9 cellular contexts compared by ENCODE assay signal in the genomic region with DNA sequence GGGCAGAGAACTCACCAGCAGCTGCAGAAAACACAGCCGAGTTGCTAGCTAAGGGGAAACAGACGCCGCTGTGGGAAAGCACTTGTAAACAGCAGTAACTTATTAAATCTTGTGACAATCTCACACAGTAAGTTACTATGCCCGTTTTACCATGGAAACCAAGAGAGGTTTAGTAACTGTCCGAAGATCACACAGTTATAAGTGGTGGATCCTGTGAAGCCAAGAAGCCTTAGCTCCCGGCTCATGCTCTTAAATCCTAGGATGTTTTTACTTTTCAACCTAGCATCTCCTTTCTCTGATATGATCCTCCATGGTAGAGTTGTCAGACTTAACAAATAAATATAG. TPM values are rescaled to one million over a fixed set of nuclear protein-coding genes. Genes with fewer than 3 reads are reported as not detected.
DNase-seq lines count a peak whose midpoint lies in the region; ATAC-seq, FAIRE-seq and TF ChIP-seq lines count a peak whose summit lies in the region.
"Had no signal": no experiment of that assay in that cellular context is flagged by ENCODE, and none has a peak within 500 bp of the region (broad histone marks: within the 10 kb centered on the region; RNA-seq: fewer than 3 reads in every experiment).

No MANE protein-coding gene starts in this region.

- H3K4me3 Mint-ChIP-seq in activated CD4-positive, alpha-beta T cell treated with anti-CD3 and anti-CD28 coated beads, Interleukin-2, amount 10 ng/mL, durations not matched to agents 24 days and 14 days, result peak overlapping the region; percentile 77

- RAD21 ChIA-PET in GM12878 (lab: Charles Lee; ENCODE audit: unreplicated experiment), result interaction anchor here (0.9 to 2.3 kb wide), 3 partner anchors 529 to 834 kb away, joined by 3 to 10 read pairs (median 4); no protein-coding TSS in a partner anchor

- H3K9me3 ChIP-seq in GM12878 (replicated peaks; ENCODE audit: control insufficient read depth, insufficient read depth, low read length) (no peaks in the 10 kb centered on the region), stomach (no peaks in the 10 kb centered on the region)
- H3K9me3 ChIP-seq: upper lobe of left lung had no signal

- no peak for TF ChIP-seq CTCF in GM12878 (IDR thresholded peaks at IDR 0.05 in 2 of 3, conservative IDR thresholded peaks at IDR 0.05 in 1 of 3; ENCODE audit: control insufficient read depth in 2 of 3, extremely low read depth in 1 of 3, insufficient read depth in 1 of 3, low read depth in 3 of 3, low read length in 3 of 3)
- no peak for TF ChIP-seq CTCF in stomach (IDR thresholded peaks at IDR 0.05)

- no peak overlapping the region for H3K9ac ChIP-seq in GM12878 (ENCODE audit: control insufficient read depth, insufficient read depth, low read length)

- in situ Hi-C loops in GM12878 (cut with MboI), result loop anchor here (5.0 kb wide), 1 partner anchor 831 kb away; no protein-coding TSS in a partner anchor

- H3K9me3 Mint-ChIP-seq in activated CD4-positive, alpha-beta T cell treated with anti-CD3 and anti-CD28 coated beads, Interleukin-2, amount 10 ng/mL, durations not matched to agents 24 days and 14 days, result no peaks in the 10 kb centered on the region

- TF ChIP-seq POLR2A in GM12878 (IDR thresholded peaks at IDR 0.05; ENCODE audit: low read depth, low read length), result no peak
- no peak for TF ChIP-seq POLR2A in stomach (IDR thresholded peaks at IDR 0.05)

- CTCF ChIA-PET in GM12878 (lab: Yijun Ruan, JAX), result interaction anchor here (0.7 to 2.3 kb wide), 9 partner anchors 10 to 836 kb away, joined by 3 to 19 read pairs (median 3); no protein-coding TSS in a partner anchor

- peaks cover 9% of the 10 kb centered on the region for H3K4me1 Mint-ChIP-seq in activated CD4-positive, alpha-beta T cell treated with anti-CD3 and anti-CD28 coated beads, Interleukin-2, amount 10 ng/mL, durations not matched to agents 24 days and 14 days

- H4K20me1 ChIP-seq in GM12878 (ENCODE audit: control insufficient read depth, insufficient read depth), result no peaks in the 10 kb centered on the region

- TF ChIP-seq RAD21 in GM12878 (IDR thresholded peaks at IDR 0.05; ENCODE audit: insufficient read depth, low read depth, low read length), result no peak

- no peak overlapping the region for H3K4me2 ChIP-seq in GM12878 (ENCODE audit: control insufficient read depth, insufficient read depth)

- H3K27me3 ChIP-seq in GM12878 (replicated peaks in 1 of 2; ENCODE audit: control insufficient read depth in 2 of 2, insufficient read depth in 2 of 2, low read length in 1 of 2) (peaks cover 6 to 20% of the 10 kb centered on the region in 2 experiments), stomach (peaks cover 0 to 44% (median 0%) of the 10 kb centered on the region in 3 donors)

- WGBS in GM12878 (ENCODE audit: insufficient coverage, insufficient replicate concordance, low lambda C conversion rate, missing lambda C conversion rate), result 17% methylated on average over 6 of the region's 6 CpGs
- WGBS in stomach, 5 donors, result 9 to 16% (median 13%) methylated on average over 6 of the region's 6 CpGs

- peak; percentile 38; the same call in 2 of the 3 replicates for ATAC-seq in GM12878
- ATAC-seq in left colon, result peak; percentile 16

- SMC1A ChIA-PET in GM12878 (lab: Charles Lee; ENCODE audit: uncharacterized antibody, unreplicated experiment), result interaction anchor here (1.7 kb wide), 1 partner anchor 834 kb away, joined by 7 read pairs; no protein-coding TSS in a partner anchor

- intact Hi-C loops in activated CD4-positive, alpha-beta T cell treated with anti-CD3 and anti-CD28 coated beads, Interleukin-2, amount 10 ng/mL, durations not matched to agents 24 days and 14 days (cut with micrococcal nuclease), result loop anchor here (2.0 kb wide), 1 partner anchor 834 kb away; no protein-coding TSS in a partner anchor
- intact Hi-C loops in GM12878 (cut with micrococcal nuclease; ENCODE audit: unreplicated experiment) (loop anchor here (1.0 kb wide), 1 partner anchor 835 kb away; no protein-coding TSS in a partner anchor), left colon (cut with DNase I, micrococcal nuclease) (no loop called here), stomach (cut with DNase I; ENCODE audit: low total_unique reads) (loop anchor here (10.0 kb wide), 1 partner anchor 122 kb away; no protein-coding TSS in a partner anchor)

- no peak for DNase-seq in activated CD4-positive, alpha-beta T cell treated with anti-CD3 and anti-CD28 coated beads, Interleukin-2, amount 10 ng/mL, durations not matched to agents 24 days and 14 days
- DNase-seq in activated CD4-positive, alpha-beta T cell treated with anti-CD3 and anti-CD28 coated beads for 4 hours, result no peak
- DNase-seq in GM12878 (ENCODE audit: low read depth, low spot score) (no peak), left colon (no peak), stomach (no peak), superior temporal gyrus (ENCODE audit: extremely low spot score) (no peak), AG20443 (ENCODE audit: low spot score) (no peak), COLO668 (lab: John Stamatoyannopoulos, UW; ENCODE audit: unreplicated experiment) (no peak)

- H3K27me3 Mint-ChIP-seq in activated CD4-positive, alpha-beta T cell treated with anti-CD3 and anti-CD28 coated beads, Interleukin-2, amount 10 ng/mL, durations not matched to agents 24 days and 14 days, result peaks cover 68% of the 10 kb centered on the region

- TF ChIP-seq EP300 in GM12878 (IDR thresholded peaks at IDR 0.05; ENCODE audit: borderline replicate concordance in 1 of 2, control insufficient read depth in 1 of 2, low read depth in 2 of 2, low read length in 2 of 2) (no peak), stomach (IDR thresholded peaks at IDR 0.05) (no peak)

- POLR2A ChIA-PET in GM12878 (lab: Charles Lee), result no interaction called here

- H3K36me3 ChIP-seq in GM12878 (ENCODE audit: control insufficient read depth in 2 of 2, insufficient read depth in 2 of 2, low read length in 1 of 2) (no peaks in the 10 kb centered on the region), stomach (no peaks in the 10 kb centered on the region)
- H3K36me3 ChIP-seq: upper lobe of left lung had no signal

- H2AFZ ChIP-seq in GM12878 (ENCODE audit: control insufficient read depth, low read depth, low read length), result no peak overlapping the region

- no peaks in the 10 kb centered on the region for H3K36me3 Mint-ChIP-seq in activated CD4-positive, alpha-beta T cell treated with anti-CD3 and anti-CD28 coated beads, Interleukin-2, amount 10 ng/mL, durations not matched to agents 24 days and 14 days (ENCODE audit: low read depth)

- 0 out of 2 replicates have a peak, but pooled peaks cover 2% of the 10 kb centered on the region for H3K4me1 ChIP-seq in GM12878 (ENCODE audit: control insufficient read depth, insufficient read depth, low read length)
- H3K4me1 ChIP-seq in stomach, result peaks cover 24 to 60% (median 41%) of the 10 kb centered on the region in 4 donors

- H3K27ac Mint-ChIP-seq in activated CD4-positive, alpha-beta T cell treated with anti-CD3 and anti-CD28 coated beads, Interleukin-2, amount 10 ng/mL, durations not matched to agents 24 days and 14 days, result no peak overlapping the region

- FAIRE-seq in GM12878 (lab: Jason Lieb, UNC), result no peak

- H3K4me3 ChIP-seq in GM12878 (0 out of 2 replicates have a peak overlapping the region, but pooled peaks have one; percentile 8), stomach (peak overlapping the region; percentile 62 to 73 (median 68))

- H3K79me2 ChIP-seq in GM12878 (ENCODE audit: control insufficient read depth, insufficient read depth, low read length), result no peaks in the 10 kb centered on the region

- BruUV-seq in GM12878 (replicated peaks; lab: Mats Ljungman, UMichigan), result no TSS peak

- H3K27ac ChIP-seq in GM12878 (ENCODE audit: control insufficient read depth, insufficient read depth), result no peak overlapping the region
- peak overlapping the region in 4 of 5 donors; percentile 76 to 90 (median 85) for H3K27ac ChIP-seq in stomach

TF ChIP-seq in GM12878, 131 proteins besides CTCF, POLR2A, EP300 and RAD21:
- TF ChIP-seq EZH2 (IDR thresholded peaks at IDR 0.05; ENCODE audit: borderline replicate concordance, control insufficient read depth, low read depth, low read length) (0 out of 2 replicates have a peak, but pooled peaks have one; percentile 69), NFXL1 (IDR thresholded peaks at IDR 0.05; ENCODE audit: borderline replicate concordance) (0 out of 2 replicates have a peak, but pooled peaks have one; percentile 25), SP1 (IDR thresholded peaks at IDR 0.05; ENCODE audit: low read depth, low read length) (no peak), SPI1 (IDR thresholded peaks at IDR 0.05; ENCODE audit: borderline replicate concordance, insufficient read depth, low read depth, low read length) (no peak)
TF ChIP-seq in GM12878: peak in this region for 2.

RNA-seq across cellular contexts. Expression of gene SULF2, which starts 1.5 kb away (rescaled TPM):
- 1.2 and 1.3 TPM in 2 replicates for total RNA-seq in activated CD4-positive, alpha-beta T cell treated with anti-CD3 and anti-CD28 coated beads, Interleukin-2, amount 10 ng/mL, durations not matched to agents 24 days and 14 days
- total RNA-seq in GM12878 (2013; cell fraction: nucleolus; rRNA removed), result 33.0 and 35.5 TPM in 2 replicates
- total RNA-seq in GM12878 (2014; rRNA removed), result 0.38 and 2.0 TPM in 2 replicates
- 0.83 and 1.1 TPM in 2 replicates for total RNA-seq in GM12878 (2014; rRNA removed; fragmentation: Illumina TruSeq; extraction: Trizol)
- total RNA-seq in GM12878 (2021), result 2.9 and 4.1 TPM in 2 replicates
- polyA plus RNA-seq in GM12878 (2011; ENCODE audit: low read depth), result 3.0 TPM
- 0.97 and 1.3 TPM in 2 replicates for polyA plus RNA-seq in GM12878 (2011; rRNA removed)
- 1.4 and 1.9 TPM in 2 replicates for polyA plus RNA-seq in GM12878 (2011; cell fraction: cytosol; rRNA removed)
- polyA plus RNA-seq in GM12878 (2011; cell fraction: nucleus; rRNA removed), result 7.1 and 8.4 TPM in 2 replicates
- polyA plus RNA-seq in GM12878 (2012), result 2.4 and 3.0 TPM in 2 replicates
- 1.1 and 1.9 TPM in 2 replicates for polyA plus RNA-seq in GM12878 (2014; fragmentation: Illumina TruSeq; extraction: Trizol)
- polyA plus RNA-seq in GM12878 (2014; fragmentation: Nextera tagmentation; extraction: Ambion mirVana), result 1 to 10 TPM in 1 of 2 experiments, under 1 TPM in 1; 0.69 to 1.4 TPM
- polyA plus RNA-seq in GM12878 (2014; rRNA removed), result 1.3 and 1.7 TPM in 2 replicates
- 1 to 10 TPM; 2.4 to 2.5 TPM for polyA plus RNA-seq in GM12878 (2016; fragmentation: Nextera tagmentation; extraction: Ambion mirVana)
- 1.4 and 2.4 TPM in 2 replicates for polyA minus RNA-seq in GM12878 (2011; rRNA and poly(A)+ RNA removed)
- 1.8 TPM in 1 of 2 replicates, not detected in the other for polyA minus RNA-seq in GM12878 (2011; cell fraction: cytosol; rRNA and poly(A)+ RNA removed)
- polyA minus RNA-seq in GM12878 (2011; cell fraction: nucleus; rRNA and poly(A)+ RNA removed), result 1.7 and 2.8 TPM in 2 replicates
- 100 to 1,000 TPM; 124 to 177 TPM for total RNA-seq in left colon
- total RNA-seq in stomach, result 100 to 1,000 TPM in 2 of 5 donors, 10 to 100 TPM in 3; 21.0 to 226 (median 29.9) TPM
- polyA plus RNA-seq in stomach, result 10 to 100 TPM in 1 of 3 donors, 1 to 10 TPM in 2; 9.0 to 62.9 (median 9.1) TPM

Comparison
In these comparisons a context has a peak if more than half of its experiments do, and no peak if none do; other contexts are left out.
1. intact Hi-C loops: an anchor here in activated CD4-positive, alpha-beta T cell treated with anti-CD3 and anti-CD28 coated beads, Interleukin-2, amount 10 ng/mL, durations not matched to agents 24 days and 14 days (2.0 kb wide), GM12878 (1.0 kb wide) and stomach (10.0 kb wide); none called in left colon.